ENCODE assay signal across 1 cellular context in the genomic region with DNA sequence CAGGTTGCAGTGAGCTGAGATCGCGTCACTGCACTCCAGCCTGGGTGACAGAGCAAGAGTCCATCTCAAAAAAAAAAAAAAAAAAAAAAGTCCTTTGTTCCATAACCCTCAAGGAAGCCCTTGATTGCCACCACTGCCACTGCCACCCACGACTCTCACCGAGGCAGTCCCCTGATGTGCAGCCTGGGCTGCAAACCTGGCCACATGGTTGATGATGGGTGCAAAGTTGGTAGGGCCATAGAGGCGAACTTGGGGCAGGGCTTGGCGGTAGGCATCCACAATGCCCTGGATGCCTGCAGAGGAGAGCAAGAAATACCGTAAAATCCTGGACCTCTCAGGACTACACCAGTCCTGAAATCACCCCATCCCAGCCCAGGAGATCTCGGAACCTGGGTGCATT.
TF ChIP-seq lines count a peak whose summit lies in the region.

No MANE protein-coding gene starts in this region.

TF ChIP-seq in GM23338, 12 proteins besides CTCF, POLR2A, EP300 and RAD21 (continued from another document):
- no peak for TF ChIP-seq REST (IDR thresholded peaks at IDR 0.05; ENCODE audit: unreplicated experiment)
- no peak for TF ChIP-seq ZNF462 (CRISPR knock-in tag; IDR thresholded peaks at IDR 0.05)
- TF ChIP-seq STAT1 (IDR thresholded peaks at IDR 0.05; ENCODE audit: unreplicated experiment), result no peak
- no peak for TF ChIP-seq EZH2phosphoT487 (IDR thresholded peaks at IDR 0.05; ENCODE audit: unreplicated experiment)
- TF ChIP-seq POLR2AphosphoS5 (IDR thresholded peaks at IDR 0.05; ENCODE audit: low read depth), result no peak
- TF ChIP-seq, protein P1, sequence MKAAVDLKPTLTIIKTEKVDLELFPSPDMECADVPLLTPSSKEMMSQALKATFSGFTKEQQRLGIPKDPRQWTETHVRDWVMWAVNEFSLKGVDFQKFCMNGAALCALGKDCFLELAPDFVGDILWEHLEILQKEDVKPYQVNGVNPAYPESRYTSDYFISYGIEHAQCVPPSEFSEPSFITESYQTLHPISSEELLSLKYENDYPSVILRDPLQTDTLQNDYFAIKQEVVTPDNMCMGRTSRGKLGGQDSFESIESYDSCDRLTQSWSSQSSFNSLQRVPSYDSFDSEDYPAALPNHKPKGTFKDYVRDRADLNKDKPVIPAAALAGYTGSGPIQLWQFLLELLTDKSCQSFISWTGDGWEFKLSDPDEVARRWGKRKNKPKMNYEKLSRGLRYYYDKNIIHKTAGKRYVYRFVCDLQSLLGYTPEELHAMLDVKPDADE (IDR thresholded peaks at IDR 0.05), result no peak
- TF ChIP-seq NANOG (IDR thresholded peaks at IDR 0.05; ENCODE audit: borderline replicate concordance), result no peak
- TF ChIP-seq CREB1 (CRISPR knock-in tag; IDR thresholded peaks at IDR 0.05; ENCODE audit: low read depth), result no peak
- no peak for TF ChIP-seq ZNF331 (CRISPR knock-in tag; IDR thresholded peaks at IDR 0.05; ENCODE audit: low read depth)
- TF ChIP-seq ZNF114 (CRISPR knock-in tag; IDR thresholded peaks at IDR 0.05), result no peak
